15 cellular contexts compared by ENCODE assay signal in genomic region chr7:130872756-130873448, GRCh38.
DNase-seq lines count a peak whose midpoint lies in the region; ATAC-seq, FAIRE-seq and TF ChIP-seq lines count a peak whose summit lies in the region.
"Had no signal": no experiment of that assay in that cellular context is flagged by ENCODE, and none has a peak within 500 bp of the region (broad histone marks: within the 10 kb centered on the region; RNA-seq: fewer than 3 reads in every experiment).

No MANE protein-coding gene starts in this region.

- H3K4me3 Mint-ChIP-seq in CD4-positive, CD25-positive, alpha-beta regulatory T cell: peak overlapping the region in 2 of 4 donors; percentile 31 to 44
- H3K4me3 Mint-ChIP-seq: T-helper 1 cell treated with Interleukin-12 subunit alpha and Interleukin-12 subunit beta and Interleukin-4 antibody, amounts not matched to agents 30 μg/mL and 1 μg/mL, for 36 hours had no signal

- peaks cover 62% of the 10 kb centered on the region for H3K36me3 ChIP-seq in CD4-positive, CD25-positive, alpha-beta regulatory T cell (ENCODE audit: control insufficient read depth, insufficient read depth, low read length)
- peaks cover 65% of the 10 kb centered on the region for H3K36me3 ChIP-seq in MG63
- no peaks in the 10 kb centered on the region for H3K36me3 ChIP-seq in pancreas

- peak overlapping the region; percentile 68 to 94 (median 83) for H3K27ac Mint-ChIP-seq in CD4-positive, CD25-positive, alpha-beta regulatory T cell
- H3K27ac Mint-ChIP-seq: T-helper 1 cell treated with Interleukin-12 subunit alpha and Interleukin-12 subunit beta and Interleukin-4 antibody, amounts not matched to agents 30 μg/mL and 1 μg/mL, for 36 hours had no signal

- peaks cover 8% of the 10 kb centered on the region for H3K4me1 ChIP-seq in CD4-positive, CD25-positive, alpha-beta regulatory T cell (ENCODE audit: control insufficient read depth, insufficient read depth, low read length, poor library complexity, severe bottlenecking)
- H3K4me1 ChIP-seq in pancreas: peaks cover 0 to 5% (median 5%) of the 10 kb centered on the region in 3 donors

- TF ChIP-seq CTCF in pancreas (IDR thresholded peaks at IDR 0.05): no peak

- ATAC-seq in CD4-positive, CD25-positive, alpha-beta regulatory T cell (ENCODE audit: low read depth in 2 of 2): no peak
- no peak for ATAC-seq in pancreas

- peaks cover 20 to 34% (median 30%) of the 10 kb centered on the region in 4 donors for H3K4me1 Mint-ChIP-seq in CD4-positive, CD25-positive, alpha-beta regulatory T cell

- intact Hi-C loops in pancreas (cut with DNase I): no loop called here

- no peaks in the 10 kb centered on the region for H3K9me3 ChIP-seq in CD4-positive, CD25-positive, alpha-beta regulatory T cell (ENCODE audit: control insufficient read depth in 2 of 2, low read length in 2 of 2)
- H3K9me3 ChIP-seq in MG63: no peaks in the 10 kb centered on the region
- H3K9me3 ChIP-seq in pancreas: no peaks in the 10 kb centered on the region
- H3K9me3 ChIP-seq: testis had no signal

- H3K36me3 Mint-ChIP-seq in CD4-positive, CD25-positive, alpha-beta regulatory T cell: peaks cover 48% of the 10 kb centered on the region

- no peaks in the 10 kb centered on the region for H3K27me3 ChIP-seq in CD4-positive, CD25-positive, alpha-beta regulatory T cell (ENCODE audit: control insufficient read depth, insufficient read depth, low read length)
- H3K27me3 ChIP-seq in MG63 (no peaks in the 10 kb centered on the region), pancreas (no peaks in the 10 kb centered on the region)
- H3K27me3 ChIP-seq: testis had no signal

- H3K9me3 Mint-ChIP-seq in CD4-positive, CD25-positive, alpha-beta regulatory T cell: peaks cover 0 to 1% (median 0%) of the 10 kb centered on the region in 7 donors
- H3K9me3 Mint-ChIP-seq: T-helper 1 cell treated with Interleukin-12 subunit alpha and Interleukin-12 subunit beta and Interleukin-4 antibody, amounts not matched to agents 30 μg/mL and 1 μg/mL, for 36 hours had no signal

- H3K27me3 Mint-ChIP-seq in CD4-positive, CD25-positive, alpha-beta regulatory T cell: no peaks in the 10 kb centered on the region

- 82 to 85% methylated on average over 8 of the region's 8 CpGs for WGBS in pancreas, 2 donors

- peak; percentile 59 for TF ChIP-seq POLR2A in GM12891 (IDR thresholded peaks at IDR 0.05; ENCODE audit: low read depth, low read length)

- in situ Hi-C loops in SK-MEL-5 (cut with HindIII; ENCODE audit: low pct_unique_long_range_greater_than_20kb, low sequenced_read_pairs): no loop called here

- H3K4me3 ChIP-seq in CD4-positive, CD25-positive, alpha-beta regulatory T cell (ENCODE audit: low read depth, low read length): no peak overlapping the region
- H3K4me3 ChIP-seq in MG63: no peak overlapping the region
- H3K4me3 ChIP-seq in pancreas: no peak overlapping the region
- H3K4me3 ChIP-seq: testis had no signal

- FAIRE-seq in GM12891 (lab: Jason Lieb, UNC) (no peak), pancreas (lab: Jason Lieb, UNC) (no peak)
- FAIRE-seq: G401.6, GM18507 had no signal

- H3K27ac ChIP-seq in CD4-positive, CD25-positive, alpha-beta regulatory T cell (ENCODE audit: insufficient read depth, low read length, poor library complexity, severe bottlenecking): no peak overlapping the region
- H3K27ac ChIP-seq in epithelial cell of prostate: peak overlapping the region; percentile 100
- no peak overlapping the region for H3K27ac ChIP-seq in pancreas
- H3K27ac ChIP-seq: testis had no signal

- no peak for DNase-seq in CD4-positive, CD25-positive, alpha-beta regulatory T cell
- no peak for DNase-seq in GM12891 (ENCODE audit: insufficient read length, low spot score)
- DNase-seq in SK-MEL-5 (ENCODE audit: low read depth, low spot score): peak; percentile 42
- DNase-seq in epithelial cell of prostate (ENCODE audit: low read depth, low spot score): no peak
- no peak for DNase-seq in foreskin melanocyte
- no peak for DNase-seq in DMS53 (lab: John Stamatoyannopoulos, UW)
- DNase-seq in MG63: no peak
- DNase-seq in pancreas: no peak
- DNase-seq: activated CD4-positive, alpha-beta T cell treated with anti-CD3 and anti-CD28 coated beads for 48 hours; hypothalamus; NCI-H2171 treated with DMSO at 0.1 percent for 48 hours; testis had no signal

TF ChIP-seq in GM12891, 5 proteins besides CTCF, POLR2A, EP300 and RAD21:
- TF ChIP-seq POLR2AphosphoS5 (IDR thresholded peaks at IDR 0.05; ENCODE audit: low read depth, low read length) (peak; percentile 66; the same call in 1 of the 2 replicates), TAF1 (IDR thresholded peaks at IDR 0.05; ENCODE audit: low read depth, low read length) (no peak)
